ENCODE assay signal across 3 cellular contexts in genomic region chr5:108556414-108556813, GRCh38.
TF ChIP-seq lines count a peak whose summit lies in the region.

No MANE protein-coding gene starts in this region.

TF ChIP-seq in SK-N-SH, 30 proteins besides CTCF, POLR2A, EP300 and RAD21:
- TF ChIP-seq TAF1 (IDR thresholded peaks at IDR 0.05; ENCODE audit: borderline replicate concordance, low read depth, low read length) (no peak), CHD2 (IDR thresholded peaks at IDR 0.05; ENCODE audit: low read length, partially characterized antibody) (no peak), MEF2A (IDR thresholded peaks at IDR 0.05; ENCODE audit: borderline replicate concordance, low read depth) (no peak), RCOR1 (IDR thresholded peaks at IDR 0.05; ENCODE audit: low read length) (no peak), REST (IDR thresholded peaks at IDR 0.05; ENCODE audit: low read depth, low read length) (no peak), FOXJ3 (CRISPR knock-in tag; IDR thresholded peaks at IDR 0.05) (no peak), USF2 (IDR thresholded peaks at IDR 0.05; ENCODE audit: borderline replicate concordance, low read depth, low read length) (no peak), GATA2 (CRISPR knock-in tag; IDR thresholded peaks at IDR 0.05) (0 out of 2 replicates have a peak, but pooled peaks have one; percentile 18)
TF ChIP-seq in SK-N-SH: peak in this region for 1.

TF ChIP-seq in H1, 55 proteins besides CTCF, POLR2A, EP300 and RAD21:
- TF ChIP-seq MAX (IDR thresholded peaks at IDR 0.05) (no peak), HDAC6 (IDR thresholded peaks at IDR 0.05; ENCODE audit: low read depth, low read length) (no peak), RFX5 (IDR thresholded peaks at IDR 0.05; ENCODE audit: borderline replicate concordance, low read depth, low read length) (no peak), ASH2L (IDR thresholded peaks at IDR 0.05; ENCODE audit: low read length) (no peak), JUND (IDR thresholded peaks at IDR 0.05; ENCODE audit: low read length) (no peak), TEAD4 (IDR thresholded peaks at IDR 0.05; ENCODE audit: low read depth, low read length) (no peak), YY1 (IDR thresholded peaks at IDR 0.05; ENCODE audit: low read depth, low read length) (no peak), GTF2F1 (IDR thresholded peaks at IDR 0.05; ENCODE audit: borderline replicate concordance, low read depth, low read length) (no peak), POU5F1 (IDR thresholded peaks at IDR 0.05; ENCODE audit: low read depth, low read length) (no peak), EGR1 (IDR thresholded peaks at IDR 0.05; ENCODE audit: borderline replicate concordance, low read depth, low read length) (no peak), SIX5 (IDR thresholded peaks at IDR 0.05; ENCODE audit: low read depth, low read length) (no peak), SRF (IDR thresholded peaks at IDR 0.05; ENCODE audit: low read depth, low read length) (no peak), SAP30 (IDR thresholded peaks at IDR 0.05; ENCODE audit: insufficient read depth, insufficient replicate concordance, low read length) (no peak), TAF7 (optimal IDR thresholded peaks at IDR 0.05; ENCODE audit: borderline replicate concordance, low read depth, low read length) (no peak), NRF1 (IDR thresholded peaks at IDR 0.05; ENCODE audit: low read depth, low read length) (no peak), CBX5 (IDR thresholded peaks at IDR 0.05; ENCODE audit: low read depth, low read length) (no peak)

TF ChIP-seq in neural cell, 6 proteins besides CTCF, POLR2A, EP300 and RAD21:
- peak; percentile 43 for TF ChIP-seq REST (IDR thresholded peaks at IDR 0.05; ENCODE audit: borderline replicate concordance)
- TF ChIP-seq EZH2 (IDR thresholded peaks at IDR 0.05; ENCODE audit: borderline replicate concordance, insufficient read depth, low read length, poor library complexity, severe bottlenecking): no peak
- TF ChIP-seq TAF1 (IDR thresholded peaks at IDR 0.05; ENCODE audit: low read depth): no peak
- no peak for TF ChIP-seq SMC3 (conservative IDR thresholded peaks at IDR 0.05; ENCODE audit: poor library complexity)
- peak; percentile 35 for TF ChIP-seq POLR2AphosphoS5 (IDR thresholded peaks at IDR 0.05)
